ENCODE assay signal across 11 cellular contexts in genomic region chr11:116851631-116852030, GRCh38. TPM values are rescaled to one million over a fixed set of nuclear protein-coding genes. Genes with fewer than 3 reads are reported as not detected.
DNase-seq lines count a peak whose midpoint lies in the region; ATAC-seq and TF ChIP-seq lines count a peak whose summit lies in the region.
"Had no signal": no experiment of that assay in that cellular context is flagged by ENCODE, and none has a peak within 500 bp of the region (broad histone marks: within the 10 kb centered on the region; RNA-seq: fewer than 3 reads in every experiment).

No MANE protein-coding gene starts in this region.

- POLR2A ChIA-PET in CD4-positive, alpha-beta memory T cell (lab: Charles Lee; ENCODE audit: partially characterized antibody) = interaction anchor here (0.9 to 7.7 kb wide), 11 partner anchors 10 to 293 kb away, joined by 3 to 103 read pairs (median 16); partner anchors contain the start of genes APOA1, APOA5, PAFAH1B2 and SIK3

- TF ChIP-seq CTCF in RWPE2 (IDR thresholded peaks at IDR 0.05; ENCODE audit: poor library complexity, severe bottlenecking) = no peak
- no peak for TF ChIP-seq CTCF in osteoblast (IDR thresholded peaks at IDR 0.05; ENCODE audit: extremely low read depth, low read depth, low read length)

- CTCF ChIA-PET in CD4-positive, alpha-beta memory T cell (lab: Charles Lee; ENCODE audit: partially characterized antibody) = interaction anchor here (0.6 to 12.6 kb wide), 9 partner anchors 10 to 254 kb away, joined by 3 to 168 read pairs (median 9); partner anchors contain the start of genes APOA1, APOA5, SIK3 and ZPR1

- no peaks in the 10 kb centered on the region for H3K9me3 ChIP-seq in CD4-positive, alpha-beta memory T cell (ENCODE audit: control insufficient read depth in 1 of 2, low read length in 2 of 2)
- H3K9me3 ChIP-seq in RWPE2 (ENCODE audit: severe bottlenecking) (no peaks in the 10 kb centered on the region), osteoblast (ENCODE audit: low read depth, low read length) (no peaks in the 10 kb centered on the region)
- H3K9me3 ChIP-seq: uterus had no signal

- peak overlapping the region; percentile 52 for H3K27ac ChIP-seq in CD4-positive, alpha-beta memory T cell (ENCODE audit: low read depth, low read length)
- H3K27ac ChIP-seq in RWPE2 (ENCODE audit: poor library complexity, severe bottlenecking) (peak overlapping the region; percentile 76), osteoblast (ENCODE audit: low read depth, low read length) (peak overlapping the region; percentile 80)

- H3K4me1 Mint-ChIP-seq in CD4-positive, alpha-beta memory T cell = peaks cover 62 to 71% (median 67%) of the 10 kb centered on the region in 4 donors

- H3K36me3 ChIP-seq in CD4-positive, alpha-beta memory T cell (ENCODE audit: insufficient read depth, low read length) = peaks cover 21% of the 10 kb centered on the region
- H3K36me3 ChIP-seq in RWPE2 (ENCODE audit: low read depth) = peaks cover 22% of the 10 kb centered on the region
- H3K36me3 ChIP-seq in osteoblast (ENCODE audit: insufficient read depth, low read length) = peaks cover 35% of the 10 kb centered on the region
- peaks cover 12% of the 10 kb centered on the region for H3K36me3 ChIP-seq in H7 (replicated peaks; ENCODE audit: control insufficient read depth, insufficient read depth, low read length)
- H3K36me3 ChIP-seq: uterus had no signal

- H3K79me2 ChIP-seq in osteoblast (ENCODE audit: insufficient read depth, low read length) = no peaks in the 10 kb centered on the region

- H3K4me3 ChIP-seq in CD4-positive, alpha-beta memory T cell (ENCODE audit: low read length in 2 of 2) = peak overlapping the region; percentile 4 to 22
- H3K4me3 ChIP-seq in RWPE2 (ENCODE audit: severe bottlenecking) (no peak overlapping the region), osteoblast (ENCODE audit: insufficient read depth, low read length) (peak overlapping the region; percentile 12), H7 (ENCODE audit: insufficient read depth, low read depth, low read length) (no peak overlapping the region)
- H3K4me3 ChIP-seq: K562, uterus had no signal

- peaks cover 19 to 20% of the 10 kb centered on the region in 2 donors for H3K36me3 Mint-ChIP-seq in CD4-positive, alpha-beta memory T cell

- H2AFZ ChIP-seq in osteoblast (ENCODE audit: low read length) = no peak overlapping the region

- H4K20me1 ChIP-seq in osteoblast (ENCODE audit: insufficient read depth, low read length) = no peaks in the 10 kb centered on the region

- peaks cover 0 to 4% (median 0%) of the 10 kb centered on the region in 8 donors for H3K9me3 Mint-ChIP-seq in CD4-positive, alpha-beta memory T cell

- H3K4me3 Mint-ChIP-seq in CD4-positive, alpha-beta memory T cell = peak overlapping the region; percentile 53 to 90 (median 76)

- no peaks in the 10 kb centered on the region for H3K27me3 ChIP-seq in CD4-positive, alpha-beta memory T cell (ENCODE audit: insufficient read depth, low read length)
- H3K27me3 ChIP-seq in RWPE2 (ENCODE audit: insufficient read depth, poor library complexity, severe bottlenecking) (no peaks in the 10 kb centered on the region), osteoblast (ENCODE audit: insufficient read depth, low read length) (no peaks in the 10 kb centered on the region), H7 (ENCODE audit: control insufficient read depth, insufficient read depth, low read length) (no peaks in the 10 kb centered on the region)
- H3K27me3 ChIP-seq: uterus had no signal

- no peak for ATAC-seq in RWPE2 (ENCODE audit: low read depth)

- intact Hi-C loops in CD4-positive, alpha-beta memory T cell (cut with micrococcal nuclease) = loop anchor here (2.0 to 5.0 kb wide), 3 partner anchors 79 to 381 kb away; partner anchors contain the start of genes BUD13, PCSK7 and RNF214

- H3K4me1 ChIP-seq in CD4-positive, alpha-beta memory T cell (ENCODE audit: insufficient read depth, low read length) = peaks cover 75% of the 10 kb centered on the region
- peaks cover 23% of the 10 kb centered on the region for H3K4me1 ChIP-seq in RWPE2 (ENCODE audit: insufficient read depth, poor library complexity, severe bottlenecking)
- peaks cover 37% of the 10 kb centered on the region for H3K4me1 ChIP-seq in osteoblast (ENCODE audit: insufficient read depth, low read length)

- peak; percentile 35 to 75 (median 48) for DNase-seq in CD4-positive, alpha-beta memory T cell
- DNase-seq in RWPE2 (ENCODE audit: low spot score) (no peak), osteoblast (ENCODE audit: insufficient read length, low spot score, missing footprints) (peak; percentile 81), mesenteric fat pad (ENCODE audit: low spot score) (no peak), H7 (no peak), putamen (ENCODE audit: low spot score) (no peak), NCI-H82 treated with DMSO at 0.1 percent for 48 hours (lab: John Stamatoyannopoulos, UW; ENCODE audit: unreplicated experiment) (no peak)
- DNase-seq in activated T-helper 9 cell treated with anti-CD3 and anti-CD28 coated beads, Interleukin-2, amount 50 U/mL, for 16 hours (ENCODE audit: low read depth) = peak; percentile 38
- DNase-seq: DMS53 had no signal

- peak overlapping the region; percentile 56 for H3K4me2 ChIP-seq in osteoblast (ENCODE audit: insufficient read depth, low read length)

- peak overlapping the region; percentile 83 to 98 (median 95) for H3K27ac Mint-ChIP-seq in CD4-positive, alpha-beta memory T cell

- H3K27me3 Mint-ChIP-seq in CD4-positive, alpha-beta memory T cell = no peaks in the 10 kb centered on the region

RNA-seq across cellular contexts. Expression of gene APOA1, which starts 14.2 kb away (rescaled TPM):
- total RNA-seq in CD4-positive, alpha-beta memory T cell = under 1 TPM in 1 of 2 experiments, not detected in 1; 0.75 TPM
- polyA plus RNA-seq in CD4-positive, alpha-beta memory T cell = under 1 TPM in 1 of 2 donors, not detected in 1; 0.50 TPM
- total RNA-seq in osteoblast (under 0.01 and 0.29 TPM in 2 replicates), mesenteric fat pad (4.2 TPM)
- total RNA-seq in H7 (2014; rRNA removed; shearing (Covaris generic)) = 2.4 and 12.8 TPM in 2 replicates
- polyA plus RNA-seq: K562 had no signal

RNA-seq across cellular contexts. Expression of gene APOC3, which starts 21.9 kb away (rescaled TPM):
- total RNA-seq in CD4-positive, alpha-beta memory T cell = not detected
- polyA plus RNA-seq in CD4-positive, alpha-beta memory T cell = not detected
- total RNA-seq in osteoblast (not detected in 2 replicates), mesenteric fat pad (2.2 TPM)
- not detected in 2 replicates for total RNA-seq in H7 (2014; rRNA removed; shearing (Covaris generic))
- polyA plus RNA-seq: K562 had no signal

RNA-seq across cellular contexts. Expression of gene APOA4, which starts 28.5 kb away (rescaled TPM):
- total RNA-seq in CD4-positive, alpha-beta memory T cell = not detected
- polyA plus RNA-seq in CD4-positive, alpha-beta memory T cell = not detected
- total RNA-seq in osteoblast (not detected in 2 replicates), mesenteric fat pad (15.0 TPM)
- total RNA-seq in H7 (2014; rRNA removed; shearing (Covaris generic)) = not detected in 2 replicates
- total RNA-seq: K562, uterus had no signal

RNA-seq across cellular contexts. Expression of gene APOA5, which starts 60.0 kb away (rescaled TPM):
- total RNA-seq in CD4-positive, alpha-beta memory T cell = not detected
- polyA plus RNA-seq in CD4-positive, alpha-beta memory T cell = not detected
- total RNA-seq in osteoblast = under 0.01 TPM in 1 of 2 replicates, not detected in the other
- not detected for total RNA-seq in mesenteric fat pad
- 0.07 and 0.11 TPM in 2 replicates for total RNA-seq in H7 (2014; rRNA removed; shearing (Covaris generic))
- total RNA-seq: K562, uterus had no signal
- polyA plus RNA-seq: K562 had no signal

Comparison
In these comparisons a context has a peak if more than half of its experiments do, and no peak if none do; other contexts are left out.
1. DNase-seq: peak in CD4-positive, alpha-beta memory T cell (5 of 5), activated T-helper 9 cell treated with anti-CD3 and anti-CD28 coated beads, Interleukin-2, amount 50 U/mL, for 16 hours (single experiment) and osteoblast (single experiment); none in RWPE2 (single experiment), mesenteric fat pad (single experiment), H7 (single experiment), putamen (single experiment) and NCI-H82 treated with DMSO at 0.1 percent for 48 hours (single experiment).
2. H3K4me3 ChIP-seq: peak in CD4-positive, alpha-beta memory T cell (2 of 2) and osteoblast (single experiment); none in RWPE2 (single experiment) and H7 (single experiment).
3. RNA of gene APOA4, which starts 28.5 kb away (total RNA-seq): 15.0 TPM in mesenteric fat pad (single experiment); not detected in CD4-positive, alpha-beta memory T cell, not detected in osteoblast and not detected in H7; every median in the first group is over 10 times any median in the second.
4. Peak in every context shown above with its lines, with median percentiles within 50 percentile points of each other: H3K27ac ChIP-seq.